Comparison of ENCODE assay signal across 28 cellular contexts in genomic region chr7:155840909-155841308, GRCh38. TPM values are rescaled to one million over a fixed set of nuclear protein-coding genes. Genes with fewer than 3 reads are reported as not detected.
DNase-seq lines count a peak whose midpoint lies in the region; ATAC-seq, FAIRE-seq and TF ChIP-seq lines count a peak whose summit lies in the region.
"Had no signal": no experiment of that assay in that cellular context is flagged by ENCODE, and none has a peak within 500 bp of the region (broad histone marks: within the 10 kb centered on the region; RNA-seq: fewer than 3 reads in every experiment).

No MANE protein-coding gene starts in this region.

- intact Hi-C loops in HepG2 (cut with micrococcal nuclease; ENCODE audit: unreplicated experiment) (no loop called here), sciatic nerve (cut with DNase I) (no loop called here), upper lobe of right lung (cut with DNase I) (no loop called here)

- no peak for FAIRE-seq in HepG2 (lab: Jason Lieb, UNC)
- FAIRE-seq: A549, D721Med, GM12878, GM19239, H54 had no signal

- TF ChIP-seq CTCF in HepG2 (CRISPR knock-in tag; IDR thresholded peaks at IDR 0.05) (no peak), upper lobe of right lung (IDR thresholded peaks at IDR 0.05) (no peak), coronary artery (IDR thresholded peaks at IDR 0.05) (no peak)

- H3K4me1 Mint-ChIP-seq in activated naive CD4-positive, alpha-beta T cell treated with anti-CD3 and anti-CD28 coated beads, Interleukin-2, amount 10 ng/mL, durations not matched to agents 7 days and 5 days: no peaks in the 10 kb centered on the region
- H3K4me1 Mint-ChIP-seq: CD14-positive monocyte; CD8-positive, alpha-beta memory T cell had no signal

- H3K27me3 ChIP-seq in HepG2 (ENCODE audit: control insufficient read depth in 1 of 2, insufficient read depth in 2 of 2, low read length in 2 of 2): peaks cover 9 to 68% of the 10 kb centered on the region in 2 experiments; a peak in 4 of 5 replicates
- H3K27me3 ChIP-seq in upper lobe of right lung: no peaks in the 10 kb centered on the region
- H3K27me3 ChIP-seq: BLaER1 treated with 17β-estradiol and CSF1 and Interleukin-3, amounts not matched to agents 10 nM and 100 nM had no signal

- H3K9me3 ChIP-seq in HepG2 (ENCODE audit: low read length) (no peaks in the 10 kb centered on the region), upper lobe of right lung (no peaks in the 10 kb centered on the region)
- H3K9me3 ChIP-seq: A549; BE2C; BLaER1 treated with 17β-estradiol and CSF1 and Interleukin-3, amounts not matched to agents 10 nM and 100 nM; HAP-1 had no signal

- no peak overlapping the region for H3K4me2 ChIP-seq in HepG2 (ENCODE audit: low read depth, low read length)
- H3K4me2 ChIP-seq: A549; BLaER1 treated with 17β-estradiol and CSF1 and Interleukin-3, amounts not matched to agents 10 nM and 100 nM had no signal

- H3K36me3 Mint-ChIP-seq in activated naive CD4-positive, alpha-beta T cell treated with anti-CD3 and anti-CD28 coated beads, Interleukin-2, amount 10 ng/mL, durations not matched to agents 7 days and 5 days: no peaks in the 10 kb centered on the region
- H3K36me3 Mint-ChIP-seq: CD14-positive monocyte; CD8-positive, alpha-beta memory T cell had no signal

- H3K27ac Mint-ChIP-seq in activated naive CD4-positive, alpha-beta T cell treated with anti-CD3 and anti-CD28 coated beads, Interleukin-2, amount 10 ng/mL, durations not matched to agents 7 days and 5 days: no peak overlapping the region
- H3K27ac Mint-ChIP-seq: CD4-positive, alpha-beta T cell; CD8-positive, alpha-beta memory T cell; HFFc6 had no signal

- H3K79me2 ChIP-seq in HepG2 (ENCODE audit: insufficient read depth, low read length): no peaks in the 10 kb centered on the region

- H3K9me3 Mint-ChIP-seq in activated naive CD4-positive, alpha-beta T cell treated with anti-CD3 and anti-CD28 coated beads, Interleukin-2, amount 10 ng/mL, durations not matched to agents 7 days and 5 days: no peaks in the 10 kb centered on the region
- H3K9me3 Mint-ChIP-seq: CD14-positive monocyte; CD4-positive, alpha-beta T cell; CD8-positive, alpha-beta memory T cell had no signal

- no TSS peak for BruUV-seq in HepG2 (replicated peaks; lab: Mats Ljungman, UMichigan)

- in situ Hi-C loops in HepG2 (cut with HindIII; ENCODE audit: extremely low pct_ligation_motif_present, low pct_unique_long_range_greater_than_20kb): no loop called here

- WGBS in HepG2 (ENCODE audit: low lambda C conversion rate): 37% methylated on average over 8 of the region's 8 CpGs

- DNase-seq in activated naive CD4-positive, alpha-beta T cell treated with anti-CD3 and anti-CD28 coated beads, Interleukin-2, amount 10 ng/mL, durations not matched to agents 7 days and 5 days: peak; percentile 8
- no peak for DNase-seq in activated naive CD4-positive, alpha-beta T cell treated with Interleukin-2 at 50 U/mL for 16 hours
- no peak for DNase-seq in HepG2 (ENCODE audit: low spot score)
- DNase-seq in sciatic nerve (ENCODE audit: low spot score): peak; percentile 19
- peak; percentile 34 for DNase-seq in upper lobe of right lung
- no peak for DNase-seq in coronary artery (ENCODE audit: low spot score)
- DNase-seq: 8988T; ACHN; AML-193; BE2C; CD4-positive, alpha-beta T cell; CD8-positive, alpha-beta memory T cell; DMS 273 treated with DMSO at 0.1 percent for 48 hours; DMS79; EL; GDM1; GOT3; HFFc6 had no signal

- H3K27ac ChIP-seq in HepG2 (ENCODE audit: extremely low read length, insufficient read depth, low read length) (no peak overlapping the region), upper lobe of right lung (no peak overlapping the region), coronary artery (no peak overlapping the region)
- H3K27ac ChIP-seq: BLaER1 treated with 17β-estradiol and CSF1 and Interleukin-3, amounts not matched to agents 10 nM and 100 nM had no signal

- H3K4me3 ChIP-seq in HepG2 (replicated peaks in 1 of 3; ENCODE audit: insufficient read depth in 1 of 3, low read depth in 2 of 3, low read length in 3 of 3): no peak overlapping the region
- no peak overlapping the region for H3K4me3 ChIP-seq in upper lobe of right lung
- no peak overlapping the region for H3K4me3 ChIP-seq in coronary artery
- H3K4me3 ChIP-seq: A549; BLaER1 treated with 17β-estradiol and CSF1 and Interleukin-3, amounts not matched to agents 10 nM and 100 nM; GM12878; HAP-1 had no signal

- TF ChIP-seq EP300 in HepG2 (IDR thresholded peaks at IDR 0.05; ENCODE audit: low read depth in 2 of 2, low read length in 2 of 2) (no peak), HepG2 (CRISPR knock-in tag; IDR thresholded peaks at IDR 0.05; ENCODE audit: borderline replicate concordance) (no peak)

- H3K4me1 ChIP-seq in HepG2 (ENCODE audit: insufficient read depth, low read length) (peaks cover 15% of the 10 kb centered on the region), upper lobe of right lung (no peaks in the 10 kb centered on the region)
- H3K4me1 ChIP-seq: BE2C, HAP-1 had no signal

- POLR2A ChIA-PET in HepG2 (lab: Yijun Ruan, JAX): no interaction called here

- no peak for TF ChIP-seq POLR2A in HepG2 (IDR thresholded peaks at IDR 0.05; ENCODE audit: insufficient read depth in 1 of 2, low read depth in 2 of 2, low read length in 2 of 2)

- ATAC-seq in HepG2 (no peak), sciatic nerve (no peak), upper lobe of right lung (no peak), HG02852 (IDR thresholded peaks at IDR 0.05; ENCODE audit: unreplicated experiment) (no peak), GM21515 (IDR thresholded peaks at IDR 0.05; ENCODE audit: unreplicated experiment) (no peak)
- ATAC-seq: A549, GM12878 had no signal

- H3K27me3 Mint-ChIP-seq in activated naive CD4-positive, alpha-beta T cell treated with anti-CD3 and anti-CD28 coated beads, Interleukin-2, amount 10 ng/mL, durations not matched to agents 7 days and 5 days: peaks cover 5% of the 10 kb centered on the region

- H3K36me3 ChIP-seq in HepG2 (replicated peaks in 1 of 2; ENCODE audit: control insufficient read depth in 1 of 2, insufficient read depth in 2 of 2, low read length in 2 of 2) (no peaks in the 10 kb centered on the region), upper lobe of right lung (no peaks in the 10 kb centered on the region)
- H3K36me3 ChIP-seq: BE2C; BLaER1 treated with 17β-estradiol and CSF1 and Interleukin-3, amounts not matched to agents 10 nM and 100 nM; HAP-1 had no signal

- TF ChIP-seq RAD21 in HepG2 (CRISPR knock-in tag; IDR thresholded peaks at IDR 0.05): no peak

- no peak overlapping the region for H3K4me3 Mint-ChIP-seq in activated naive CD4-positive, alpha-beta T cell treated with anti-CD3 and anti-CD28 coated beads, Interleukin-2, amount 10 ng/mL, durations not matched to agents 7 days and 5 days
- H3K4me3 Mint-ChIP-seq: CD14-positive monocyte; CD4-positive, alpha-beta T cell; CD8-positive, alpha-beta memory T cell; HFFc6 had no signal

- H2AFZ ChIP-seq in HepG2 (ENCODE audit: low read length): no peak overlapping the region

- no peak overlapping the region for H3K9ac ChIP-seq in HepG2 (ENCODE audit: insufficient read depth, low read depth, low read length)
- H3K9ac ChIP-seq: BLaER1 treated with 17β-estradiol and CSF1 and Interleukin-3, amounts not matched to agents 10 nM and 100 nM had no signal

- CTCF ChIA-PET in activated naive CD4-positive, alpha-beta T cell treated with anti-CD3 and anti-CD28 coated beads, Interleukin-2, amount 10 ng/mL, durations not matched to agents 7 days and 5 days (lab: Charles Lee): no interaction called here
- CTCF ChIA-PET in HepG2 (lab: Yijun Ruan, JAX; ENCODE audit: low intra/inter-chr PET ratio, low total read pairs): no interaction called here

- H4K20me1 ChIP-seq in HepG2 (ENCODE audit: insufficient read depth, low read length): no peaks in the 10 kb centered on the region
- H4K20me1 ChIP-seq: BLaER1 treated with 17β-estradiol and CSF1 and Interleukin-3, amounts not matched to agents 10 nM and 100 nM had no signal

TF ChIP-seq in HepG2, 621 proteins besides CTCF, POLR2A, EP300 and RAD21:
- TF ChIP-seq ZEB1 (IDR thresholded peaks at IDR 0.05; ENCODE audit: insufficient replicate concordance, low read depth) (no peak), MNT (IDR thresholded peaks at IDR 0.05) (peak; percentile 94)

RNA-seq across cellular contexts. Expression of gene SHH, which starts 28.6 kb away (rescaled TPM):
- total RNA-seq in HepG2 (2016; rRNA removed; fragmentation: Illumina TruSeq; extraction: Trizol) (1.7 and 1.9 TPM in 2 replicates), sciatic nerve (16.7 TPM), upper lobe of right lung (10.1 TPM)
- total RNA-seq in HepG2 (2016; cell fraction: cytosol; rRNA removed; fragmentation: Illumina TruSeq; extraction: Trizol; ENCODE audit: low read depth): 0.10 and 0.53 TPM in 2 replicates
- 1.3 and 2.2 TPM in 2 replicates for total RNA-seq in HepG2 (2016; cell fraction: insoluble cytoplasmic fraction; rRNA removed; fragmentation: Illumina TruSeq; extraction: Trizol)
- 0.80 and 1.6 TPM in 2 replicates for total RNA-seq in HepG2 (2016; cell fraction: membrane; rRNA removed; fragmentation: Illumina TruSeq; extraction: Trizol)
- 1.3 TPM in 2 replicates for total RNA-seq in HepG2 (2016; cell fraction: nucleus; rRNA removed; fragmentation: Illumina TruSeq; extraction: Trizol)
- polyA plus RNA-seq in HepG2 (2011; rRNA removed): 3.4 and 4.9 TPM in 2 replicates
- 1.9 and 3.3 TPM in 2 replicates for polyA plus RNA-seq in HepG2 (2011; cell fraction: cytosol; rRNA removed)
- polyA plus RNA-seq in HepG2 (2011; cell fraction: nucleus; rRNA removed): 12.2 and 16.4 TPM in 2 replicates
- polyA plus RNA-seq in HepG2 (2012): 3.5 and 6.3 TPM in 2 replicates
- polyA plus RNA-seq in HepG2 (2016; cell fraction: cytosol; fragmentation: Illumina TruSeq; extraction: Trizol; ENCODE audit: low read depth): 0.17 TPM in 2 replicates
- 1.8 and 2.1 TPM in 2 replicates for polyA plus RNA-seq in HepG2 (2016; cell fraction: insoluble cytoplasmic fraction; fragmentation: Illumina TruSeq; extraction: Trizol; ENCODE audit: low read depth)
- polyA plus RNA-seq in HepG2 (2016; cell fraction: membrane; fragmentation: Illumina TruSeq; extraction: Trizol; ENCODE audit: low read depth): 0.12 and 0.47 TPM in 2 replicates
- 3.9 and 4.1 TPM in 2 replicates for polyA plus RNA-seq in HepG2 (2016; cell fraction: nucleus; fragmentation: Illumina TruSeq; extraction: Trizol; ENCODE audit: insufficient read depth, low read depth)
- 9.0 TPM in 1 of 2 replicates, not detected in the other for polyA minus RNA-seq in HepG2 (2011; rRNA and poly(A)+ RNA removed; ENCODE audit: low replicate concordance)
- polyA minus RNA-seq in HepG2 (2011; cell fraction: cytosol; rRNA and poly(A)+ RNA removed): 4.0 and 5.5 TPM in 2 replicates
- 4.5 and 5.2 TPM in 2 replicates for polyA minus RNA-seq in HepG2 (2011; cell fraction: nucleus; rRNA and poly(A)+ RNA removed)
- total RNA-seq: CD4-positive, alpha-beta T cell; CD8-positive, alpha-beta memory T cell; GM12878; HFFc6 had no signal
- polyA plus RNA-seq: CD14-positive monocyte; CD8-positive, alpha-beta memory T cell; GM12878 had no signal

Comparison
In these comparisons a context has a peak if more than half of its experiments do, and no peak if none do; other contexts are left out.
1. DNase-seq: peak in activated naive CD4-positive, alpha-beta T cell treated with anti-CD3 and anti-CD28 coated beads, Interleukin-2, amount 10 ng/mL, durations not matched to agents 7 days and 5 days (single experiment), sciatic nerve (single experiment) and upper lobe of right lung (single experiment); none in activated naive CD4-positive, alpha-beta T cell treated with Interleukin-2 at 50 U/mL for 16 hours (single experiment), HepG2 (single experiment) and coronary artery (single experiment).